In the genomic region with DNA sequence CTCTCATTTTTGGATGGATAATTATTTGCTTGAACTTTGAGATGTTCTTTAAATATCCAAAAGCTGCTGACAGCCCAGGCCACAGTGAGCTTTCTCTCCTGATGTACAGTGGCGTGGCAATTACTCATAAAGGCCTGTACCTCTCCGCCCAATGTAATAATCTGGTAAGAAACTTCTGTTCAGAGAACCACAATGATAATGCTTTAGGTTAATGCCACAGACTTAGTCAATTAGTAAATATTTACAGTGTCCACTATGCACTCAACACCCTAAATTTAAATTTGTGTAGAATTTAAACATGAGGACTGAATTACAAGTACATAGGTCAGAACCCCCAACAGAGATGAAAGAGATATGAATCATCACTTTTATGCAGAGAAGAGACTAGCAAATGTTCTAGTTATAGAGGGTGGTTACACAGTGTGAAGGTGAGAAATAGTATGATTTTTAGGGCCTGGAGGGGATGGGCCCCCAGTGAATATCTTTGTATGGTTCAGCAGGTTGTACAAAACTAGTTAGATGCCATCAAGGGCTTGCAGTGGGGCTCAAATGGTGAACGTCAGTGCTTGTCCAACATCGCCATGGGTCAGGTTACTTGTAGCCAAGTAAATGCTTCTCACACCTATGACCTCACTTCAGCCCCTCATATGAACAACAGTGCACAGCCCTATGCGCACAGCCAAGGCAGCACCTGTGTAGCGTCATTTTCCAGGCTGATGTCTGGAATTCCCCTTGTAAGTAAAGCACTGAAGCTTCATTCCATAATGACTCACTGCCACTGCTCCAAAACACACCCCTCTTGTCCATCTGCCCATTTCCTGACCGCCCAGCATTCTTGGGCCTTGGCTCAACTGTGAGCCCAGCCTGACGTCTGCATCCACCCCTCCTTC, we compare ENCODE assay signal across 8 cellular contexts. TPM values are rescaled to one million over a fixed set of nuclear protein-coding genes. Genes with fewer than 3 reads are reported as not detected.
DNase-seq lines count a peak whose midpoint lies in the region; ATAC-seq and TF ChIP-seq lines count a peak whose summit lies in the region.

No MANE protein-coding gene starts in this region.

- H3K9me3 ChIP-seq in RWPE2 (ENCODE audit: severe bottlenecking) = no peaks in the 10 kb centered on the region

- peak; percentile 95 for DNase-seq in Daoy (ENCODE audit: low read depth)
- peak; percentile 96 for DNase-seq in RWPE2 (ENCODE audit: low spot score)
- peak; percentile 99 for DNase-seq in fibroblast of the aortic adventitia (ENCODE audit: low read depth)
- DNase-seq in renal cortical epithelial cell (ENCODE audit: low read depth) = peak; percentile 99
- DNase-seq in NCI-H2171 (lab: John Stamatoyannopoulos, UW) = no peak
- DNase-seq in UCSD-AML1 (lab: John Stamatoyannopoulos, UW; ENCODE audit: unreplicated experiment) = no peak
- no peak for DNase-seq in activated CD4-positive, alpha-beta T cell treated with anti-CD3 and anti-CD28 coated beads for 4 hours

- no peaks in the 10 kb centered on the region for H3K27me3 ChIP-seq in RWPE2 (ENCODE audit: insufficient read depth, poor library complexity, severe bottlenecking)

- peaks cover 27% of the 10 kb centered on the region for H3K36me3 ChIP-seq in RWPE2 (ENCODE audit: low read depth)

- ATAC-seq in RWPE2 (ENCODE audit: low read depth) (peak; percentile 86), HG02981 (IDR thresholded peaks at IDR 0.05; ENCODE audit: unreplicated experiment) (no peak)

- peaks cover 72% of the 10 kb centered on the region for H3K4me1 ChIP-seq in RWPE2 (ENCODE audit: insufficient read depth, poor library complexity, severe bottlenecking)

- TF ChIP-seq CTCF in RWPE2 (IDR thresholded peaks at IDR 0.05; ENCODE audit: poor library complexity, severe bottlenecking) (no peak), fibroblast of the aortic adventitia (IDR thresholded peaks at IDR 0.05; ENCODE audit: insufficient read depth, low read length) (no peak)

- H3K27ac ChIP-seq in RWPE2 (ENCODE audit: poor library complexity, severe bottlenecking) = peak overlapping the region; percentile 91

- H3K4me3 ChIP-seq in RWPE2 (ENCODE audit: severe bottlenecking) = no peak overlapping the region
- H3K4me3 ChIP-seq in fibroblast of the aortic adventitia (ENCODE audit: low read depth, low read length) = no peak overlapping the region

RNA-seq across cellular contexts. Expression of gene ABHD2, which starts 13.3 kb away (rescaled TPM):
- 27.1 and 31.7 TPM in 2 replicates for total RNA-seq in Daoy (2014; rRNA removed; shearing (Covaris generic))
- total RNA-seq in fibroblast of the aortic adventitia (ENCODE audit: low replicate concordance) (34.5 and 100 TPM in 2 replicates), renal cortical epithelial cell (78.7 and 82.1 TPM in 2 replicates)

Comparison
In these comparisons a context has a peak if more than half of its experiments do, and no peak if none do; other contexts are left out.
1. DNase-seq: peak in Daoy (single experiment), RWPE2 (single experiment), fibroblast of the aortic adventitia (single experiment) and renal cortical epithelial cell (single experiment); none in NCI-H2171 (single experiment), UCSD-AML1 (single experiment) and activated CD4-positive, alpha-beta T cell treated with anti-CD3 and anti-CD28 coated beads for 4 hours (0 of 2).